Comparison of ENCODE assay signal across 9 cellular contexts in genomic region chr1:64986903-64987871, GRCh38.
A peak's percentile ranks its signal among the peaks of the same experiment; 100 is the strongest.
DNase-seq lines count a peak whose midpoint lies in the region; ATAC-seq and TF ChIP-seq lines count a peak whose summit lies in the region.
"Had no signal": no experiment of that assay in that cellular context is flagged by ENCODE, and none has a peak within 500 bp of the region (broad histone marks: within the 10 kb centered on the region; RNA-seq: fewer than 3 reads in every experiment).

No MANE protein-coding gene starts in this region.

- H3K4me3 ChIP-seq in fibroblast of mammary gland (ENCODE audit: control insufficient read depth, low read depth, low read length), result no peak overlapping the region
- H3K4me3 ChIP-seq in WERI-Rb-1 (ENCODE audit: low read depth, low read length), result no peak overlapping the region

- no peak for TF ChIP-seq CTCF in fibroblast of mammary gland (conservative IDR thresholded peaks at IDR 0.05; ENCODE audit: control insufficient read depth, insufficient read depth, low read depth, low read length)
- no peak for TF ChIP-seq CTCF in WERI-Rb-1 (IDR thresholded peaks at IDR 0.05; ENCODE audit: low read depth, low read length)

- no peaks in the 10 kb centered on the region for H3K9me3 ChIP-seq in WERI-Rb-1 (ENCODE audit: severe bottlenecking)

- ATAC-seq in GM19397 (IDR thresholded peaks at IDR 0.05; ENCODE audit: unreplicated experiment) (peak; percentile 82), HG03175 (IDR thresholded peaks at IDR 0.05; ENCODE audit: unreplicated experiment) (peak; percentile 99)

- no peak overlapping the region for H3K27ac ChIP-seq in WERI-Rb-1

- peak; percentile 88 for DNase-seq in CD1c-positive myeloid dendritic cell (ENCODE audit: extremely low spot score)
- peak; percentile 45 for DNase-seq in fibroblast of mammary gland (ENCODE audit: low read depth)
- DNase-seq in WERI-Rb-1, result no peak
- DNase-seq in NCI-H2029 treated with DMSO at 0.1 percent for 48 hours (lab: John Stamatoyannopoulos, UW), result no peak
- no peak for DNase-seq in GOT3 (lab: John Stamatoyannopoulos, UW)
- no peak for DNase-seq in stimulated activated naive CD4-positive, alpha-beta T cell (lab: John Stamatoyannopoulos, UW)
- DNase-seq: EL had no signal

- no peaks in the 10 kb centered on the region for H3K27me3 ChIP-seq in WERI-Rb-1 (ENCODE audit: insufficient read depth, low read depth, severe bottlenecking)

- H3K36me3 ChIP-seq in WERI-Rb-1, result no peaks in the 10 kb centered on the region

Comparison
In these comparisons a context has a peak if more than half of its experiments do, and no peak if none do; other contexts are left out.
1. DNase-seq: peak in CD1c-positive myeloid dendritic cell (single experiment) and fibroblast of mammary gland (single experiment); none in WERI-Rb-1 (single experiment), NCI-H2029 treated with DMSO at 0.1 percent for 48 hours (single experiment), GOT3 (single experiment) and stimulated activated naive CD4-positive, alpha-beta T cell (0 of 6).